ENCODE assay signal across 1 cellular context in the genomic region with DNA sequence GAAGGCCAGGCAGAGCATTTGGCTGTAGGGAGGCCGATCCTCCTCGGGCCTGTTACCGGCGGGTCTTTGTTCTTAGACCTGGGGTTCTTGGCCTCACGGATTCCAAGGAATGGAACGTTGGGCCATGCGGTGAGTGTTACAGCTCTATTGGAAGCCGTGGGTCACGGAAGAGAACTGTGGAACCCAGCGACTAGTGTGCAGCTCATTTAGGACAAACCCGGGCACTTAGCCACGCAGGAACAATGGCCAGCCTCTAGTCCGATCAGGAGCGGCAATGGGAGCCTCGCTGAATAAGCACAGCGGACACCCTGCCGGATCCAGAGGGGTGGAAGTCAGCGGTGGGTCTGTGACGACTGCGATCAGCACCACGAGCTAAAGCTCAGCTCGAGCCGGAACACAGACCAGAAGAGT.
TF ChIP-seq lines count a peak whose summit lies in the region.

No MANE protein-coding gene starts in this region.

TF ChIP-seq in GM12891, 5 proteins besides CTCF, POLR2A, EP300 and RAD21 (continued from another document):
- TF ChIP-seq SPI1 (IDR thresholded peaks at IDR 0.05; ENCODE audit: low read depth, low read length) (no peak), POLR2AphosphoS5 (IDR thresholded peaks at IDR 0.05; ENCODE audit: low read depth, low read length) (no peak)
TF ChIP-seq in GM12891: peak in this region for 0.
